Comparison of ENCODE assay signal across 11 cellular contexts in genomic region chr19:14798760-14799159, GRCh38. TPM values are rescaled to one million over a fixed set of nuclear protein-coding genes. Genes with fewer than 3 reads are reported as not detected.
"Had no signal": no experiment of that assay in that cellular context is flagged by ENCODE, and none has a peak within 500 bp of the region (broad histone marks: within the 10 kb centered on the region; RNA-seq: fewer than 3 reads in every experiment).

No MANE protein-coding gene starts in this region.

- H2AFZ ChIP-seq: GM23248 had no signal

- FAIRE-seq: HepG2 had no signal

- ATAC-seq: HCT116, HepG2 had no signal

- H3K9me3 ChIP-seq: HAP-1 had no signal

- H3K4me1 ChIP-seq: HAP-1 had no signal

- DNase-seq: GM23248, GOT3, H7, HFFc6 had no signal

- H3K4me1 Mint-ChIP-seq: IgD-negative memory B cell had no signal

- H3K27ac ChIP-seq: GM23248, HL-60 had no signal

- H3K4me3 ChIP-seq: GM23248, HAP-1 had no signal

- H3K4me3 Mint-ChIP-seq: HFFc6, IgD-negative memory B cell had no signal

- H3K9ac ChIP-seq: GM23248 had no signal

- H3K36me3 ChIP-seq: HAP-1 had no signal

RNA-seq across cellular contexts. Expression of gene ADGRE2, which starts 20.4 kb away (rescaled TPM):
- total RNA-seq: GM23248, H7, HT1080 had no signal
- polyA plus RNA-seq: HepG2 had no signal

RNA-seq across cellular contexts. Expression of gene OR7A5, which starts 36.2 kb away (rescaled TPM):
- total RNA-seq: GM23248, H4, H7, HepG2, HFFc6, HT1080 had no signal
- polyA plus RNA-seq: GM23248, HepG2, IgD-negative memory B cell had no signal

RNA-seq across cellular contexts. Expression of gene OR7C1, which starts 36.2 kb away (rescaled TPM):
- total RNA-seq: GM23248, H4, H7, HepG2, HFFc6, HT1080 had no signal
- polyA plus RNA-seq: GM23248, HepG2, IgD-negative memory B cell had no signal

RNA-seq across cellular contexts. Expression of gene OR7A10, which starts 50.0 kb away (rescaled TPM):
- total RNA-seq: GM23248, H4, H7, HepG2, HFFc6, HT1080 had no signal
- polyA plus RNA-seq: GM23248, HepG2, IgD-negative memory B cell had no signal
